Comparison of ENCODE assay signal across 23 cellular contexts in the genomic region with DNA sequence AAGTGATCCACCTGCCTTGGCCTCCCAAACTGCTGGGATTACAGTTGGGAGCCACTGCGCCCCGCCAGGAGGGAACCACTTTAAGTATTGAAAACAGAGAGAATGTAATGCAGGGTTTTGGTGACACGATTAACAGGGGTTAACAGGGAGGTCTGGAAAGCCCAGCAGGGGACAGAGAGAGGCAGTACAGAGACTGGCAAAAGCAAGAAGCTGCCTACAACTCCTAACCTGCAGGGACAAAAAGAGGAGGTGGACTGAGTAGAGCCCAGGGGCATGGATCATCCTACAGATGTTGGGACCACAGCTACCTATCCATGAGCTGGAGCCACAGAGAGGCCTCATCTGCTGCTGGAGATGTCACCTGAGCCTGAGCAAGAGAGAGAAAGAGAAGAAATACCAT. TPM values are rescaled to one million over a fixed set of nuclear protein-coding genes. Genes with fewer than 3 reads are reported as not detected.
DNase-seq lines count a peak whose midpoint lies in the region; ATAC-seq and TF ChIP-seq lines count a peak whose summit lies in the region.
"Had no signal": no experiment of that assay in that cellular context is flagged by ENCODE, and none has a peak within 500 bp of the region (broad histone marks: within the 10 kb centered on the region; RNA-seq: fewer than 3 reads in every experiment).

No MANE protein-coding gene starts in this region.

- peaks cover 13% of the 10 kb centered on the region for H3K27me3 Mint-ChIP-seq in activated naive CD4-positive, alpha-beta T cell treated with anti-CD3 and anti-CD28 coated beads, Interleukin-2, amount 10 ng/mL, durations not matched to agents 7 days and 5 days
- H3K27me3 Mint-ChIP-seq in central memory CD8-positive, alpha-beta T cell: no peaks in the 10 kb centered on the region
- peaks cover 13% of the 10 kb centered on the region for H3K27me3 Mint-ChIP-seq in progenitor cell of endocrine pancreas
- H3K27me3 Mint-ChIP-seq: activated naive CD8-positive, alpha-beta T cell treated with anti-CD3 and anti-CD28 coated beads, Interleukin-2, amount 10 ng/mL, durations not matched to agents 7 days and 5 days had no signal

- WGBS in HUES64: 74% methylated on average over 3 of the region's 3 CpGs

- H3K27ac ChIP-seq in HUES64 (ENCODE audit: low read depth, low read length): no peak overlapping the region
- H3K27ac ChIP-seq: breast epithelium, parathyroid adenoma, Peyer's patch, upper lobe of right lung had no signal

- H3K4me3 ChIP-seq in HUES64 (ENCODE audit: low read length): 0 out of 2 replicates have a peak overlapping the region, but pooled peaks have one; percentile 9
- H3K4me3 ChIP-seq: breast epithelium, Peyer's patch, upper lobe of right lung had no signal

- H3K4me3 Mint-ChIP-seq in activated naive CD4-positive, alpha-beta T cell treated with anti-CD3 and anti-CD28 coated beads, Interleukin-2, amount 10 ng/mL, durations not matched to agents 7 days and 5 days: peak overlapping the region; percentile 71
- peak overlapping the region; percentile 69 for H3K4me3 Mint-ChIP-seq in central memory CD8-positive, alpha-beta T cell
- peak overlapping the region; percentile 71 for H3K4me3 Mint-ChIP-seq in progenitor cell of endocrine pancreas (ENCODE audit: low read depth)
- H3K4me3 Mint-ChIP-seq: dendritic cell treated with granulocyte-macrophage colony-stimulating factor and Interleukin-4, amounts not matched to agents 40 ng/mL and 50 ng/mL, for 4 days had no signal

- peaks cover 13% of the 10 kb centered on the region for H3K4me1 ChIP-seq in HUES64 (ENCODE audit: insufficient read depth, low read length)

- H3K27ac Mint-ChIP-seq in activated naive CD4-positive, alpha-beta T cell treated with anti-CD3 and anti-CD28 coated beads, Interleukin-2, amount 10 ng/mL, durations not matched to agents 7 days and 5 days: no peak overlapping the region
- no peak overlapping the region for H3K27ac Mint-ChIP-seq in central memory CD8-positive, alpha-beta T cell (ENCODE audit: low read depth)
- H3K27ac Mint-ChIP-seq in progenitor cell of endocrine pancreas: no peak overlapping the region
- H3K27ac Mint-ChIP-seq: activated naive CD8-positive, alpha-beta T cell treated with anti-CD3 and anti-CD28 coated beads, Interleukin-2, amount 10 ng/mL, durations not matched to agents 7 days and 5 days; dendritic cell treated with granulocyte-macrophage colony-stimulating factor and Interleukin-4, amounts not matched to agents 40 ng/mL and 50 ng/mL, for 4 days had no signal

- CTCF ChIA-PET in activated naive CD4-positive, alpha-beta T cell treated with anti-CD3 and anti-CD28 coated beads, Interleukin-2, amount 10 ng/mL, durations not matched to agents 7 days and 5 days (lab: Charles Lee): no interaction called here

- H3K36me3 Mint-ChIP-seq in activated naive CD4-positive, alpha-beta T cell treated with anti-CD3 and anti-CD28 coated beads, Interleukin-2, amount 10 ng/mL, durations not matched to agents 7 days and 5 days: peaks cover 8% of the 10 kb centered on the region
- no peaks in the 10 kb centered on the region for H3K36me3 Mint-ChIP-seq in central memory CD8-positive, alpha-beta T cell (ENCODE audit: insufficient read depth)
- H3K36me3 Mint-ChIP-seq in progenitor cell of endocrine pancreas (ENCODE audit: insufficient read depth): peaks cover 9% of the 10 kb centered on the region

- no peak for TF ChIP-seq CTCF in progenitor cell of endocrine pancreas (IDR thresholded peaks at IDR 0.05; ENCODE audit: unreplicated experiment)

- peaks cover 33% of the 10 kb centered on the region for H3K4me1 Mint-ChIP-seq in activated naive CD4-positive, alpha-beta T cell treated with anti-CD3 and anti-CD28 coated beads, Interleukin-2, amount 10 ng/mL, durations not matched to agents 7 days and 5 days
- H3K4me1 Mint-ChIP-seq in central memory CD8-positive, alpha-beta T cell: peaks cover 9% of the 10 kb centered on the region
- H3K4me1 Mint-ChIP-seq in progenitor cell of endocrine pancreas (ENCODE audit: low read depth): peaks cover 19% of the 10 kb centered on the region

- H3K9me3 ChIP-seq in HUES64 (ENCODE audit: insufficient read depth, low read depth, low read length): no peaks in the 10 kb centered on the region
- H3K9me3 ChIP-seq: breast epithelium, Peyer's patch, upper lobe of right lung had no signal

- no peak overlapping the region for H3K9ac ChIP-seq in HUES64 (ENCODE audit: low read depth, low read length)
- H3K9ac ChIP-seq: parathyroid adenoma had no signal

- H3K27me3 ChIP-seq in HUES64 (ENCODE audit: insufficient read depth, low read length): 0 out of 2 replicates have a peak, but pooled peaks cover 6% of the 10 kb centered on the region
- H3K27me3 ChIP-seq: breast epithelium, Peyer's patch, upper lobe of right lung had no signal

- DNase-seq in activated naive CD4-positive, alpha-beta T cell treated with anti-CD3 and anti-CD28 coated beads, Interleukin-2, amount 10 ng/mL, durations not matched to agents 7 days and 5 days: no peak
- no peak for DNase-seq in activated naive CD4-positive, alpha-beta T cell treated with Interleukin-2 at 50 U/mL for 16 hours
- no peak for DNase-seq in central memory CD8-positive, alpha-beta T cell (ENCODE audit: low spot score in 2 of 2)
- DNase-seq in progenitor cell of endocrine pancreas (ENCODE audit: low spot score, unreplicated experiment): no peak
- DNase-seq in UCSD-AML1 (lab: John Stamatoyannopoulos, UW; ENCODE audit: unreplicated experiment): no peak
- DNase-seq: ACHN; activated CD4-positive, alpha-beta T cell treated with anti-CD3 and anti-CD28 coated beads for 1 hour; activated naive CD8-positive, alpha-beta T cell treated with anti-CD3 and anti-CD28 coated beads, Interleukin-2, amount 10 ng/mL, durations not matched to agents 7 days and 5 days; erythroblast; HCEC 1CT; Karpas-422; left ventricle myocardium superior; NCI-H1092 treated with DMSO at 0.1 percent for 48 hours; Peyer's patch; stimulated activated CD4-positive, alpha-beta T cell treated with anti-CD3 and anti-CD28 coated beads, Interleukin-2, amount 100 ng/mL, for 48 hours; T1000; upper lobe of right lung had no signal

- H3K36me3 ChIP-seq in HUES64 (ENCODE audit: insufficient read depth, low read length): peaks cover 15% of the 10 kb centered on the region
- H3K36me3 ChIP-seq: breast epithelium, Peyer's patch, upper lobe of right lung had no signal

- no peaks in the 10 kb centered on the region for H3K9me3 Mint-ChIP-seq in activated naive CD4-positive, alpha-beta T cell treated with anti-CD3 and anti-CD28 coated beads, Interleukin-2, amount 10 ng/mL, durations not matched to agents 7 days and 5 days
- no peaks in the 10 kb centered on the region for H3K9me3 Mint-ChIP-seq in central memory CD8-positive, alpha-beta T cell
- no peaks in the 10 kb centered on the region for H3K9me3 Mint-ChIP-seq in progenitor cell of endocrine pancreas (ENCODE audit: low read depth)
- H3K9me3 Mint-ChIP-seq: activated naive CD8-positive, alpha-beta T cell treated with anti-CD3 and anti-CD28 coated beads, Interleukin-2, amount 10 ng/mL, durations not matched to agents 7 days and 5 days; dendritic cell treated with granulocyte-macrophage colony-stimulating factor and Interleukin-4, amounts not matched to agents 40 ng/mL and 50 ng/mL, for 4 days had no signal

- no peak for ATAC-seq in central memory CD8-positive, alpha-beta T cell (replicated peaks; ENCODE audit: extremely low read depth, poor library complexity, severe bottlenecking)
- ATAC-seq in GM21576 (IDR thresholded peaks at IDR 0.05; ENCODE audit: unreplicated experiment) (no peak), HG02981 (IDR thresholded peaks at IDR 0.05; ENCODE audit: unreplicated experiment) (no peak)
- ATAC-seq: left ventricle myocardium superior, upper lobe of right lung had no signal

RNA-seq across cellular contexts. Expression of gene SPINDOC, which starts 1.7 kb away (rescaled TPM):
- polyA plus RNA-seq in HUES64 (2013, experiment 1 of 2): 55.0 TPM
- 61.0 TPM for polyA plus RNA-seq in HUES64 (2013, experiment 2 of 2)
- total RNA-seq in progenitor cell of endocrine pancreas: 75.3 and 77.8 TPM in 2 replicates

RNA-seq across cellular contexts. Expression of gene MARK2, which starts 27.4 kb away (rescaled TPM):
- polyA plus RNA-seq in HUES64 (2013, experiment 1 of 2): 25.6 TPM
- polyA plus RNA-seq in HUES64 (2013, experiment 2 of 2): 25.6 TPM
- 55.5 and 59.1 TPM in 2 replicates for total RNA-seq in progenitor cell of endocrine pancreas

RNA-seq across cellular contexts. Expression of gene ZFTA, which starts 42.9 kb away (rescaled TPM):
- 13.8 TPM for polyA plus RNA-seq in HUES64 (2013, experiment 1 of 2)
- polyA plus RNA-seq in HUES64 (2013, experiment 2 of 2): 19.4 TPM
- total RNA-seq in progenitor cell of endocrine pancreas: 46.8 and 53.6 TPM in 2 replicates
